Comparison of ENCODE assay signal across 8 cellular contexts in the genomic region with DNA sequence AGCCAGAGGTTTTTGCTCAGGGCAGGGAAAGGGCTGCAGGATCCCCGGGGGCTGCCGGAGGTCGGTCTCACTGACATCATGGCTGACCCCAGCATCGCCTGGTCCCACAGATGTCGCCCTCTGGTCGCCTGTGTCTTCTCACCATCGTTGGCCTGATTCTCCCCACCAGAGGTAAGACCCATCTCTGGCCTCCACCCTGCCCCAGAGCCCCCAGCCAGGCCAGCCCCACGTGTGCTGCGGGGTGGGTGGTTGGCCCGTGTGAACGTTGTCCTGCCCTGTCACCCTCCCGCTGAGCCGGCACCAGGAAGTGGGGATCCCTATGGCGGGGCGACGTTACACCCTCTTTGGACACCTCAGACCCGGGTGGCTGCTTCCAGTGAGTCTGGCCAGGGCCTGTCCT. TPM values are rescaled to one million over a fixed set of nuclear protein-coding genes. Genes with fewer than 3 reads are reported as not detected.
DNase-seq lines count a peak whose midpoint lies in the region; ATAC-seq, FAIRE-seq and TF ChIP-seq lines count a peak whose summit lies in the region.

No MANE protein-coding gene starts in this region.

- no peak for TF ChIP-seq CTCF in CD8-positive, alpha-beta T cell (IDR thresholded peaks at IDR 0.05)
- TF ChIP-seq CTCF in GM12878 (IDR thresholded peaks at IDR 0.05 in 2 of 3, conservative IDR thresholded peaks at IDR 0.05 in 1 of 3; ENCODE audit: control insufficient read depth in 2 of 3, extremely low read depth in 1 of 3, insufficient read depth in 1 of 3, low read depth in 3 of 3, low read length in 3 of 3) (no peak), upper lobe of right lung (IDR thresholded peaks at IDR 0.05) (no peak)

- TF ChIP-seq POLR2A in GM12878 (IDR thresholded peaks at IDR 0.05; ENCODE audit: low read depth, low read length) = no peak; the same call in 1 of the 2 replicates

- H3K9me3 Mint-ChIP-seq in CD8-positive, alpha-beta T cell = no peaks in the 10 kb centered on the region

- H3K4me1 Mint-ChIP-seq in CD8-positive, alpha-beta T cell (ENCODE audit: low read depth) = peaks cover 53% of the 10 kb centered on the region

- peak overlapping the region; percentile 98 for H3K27ac Mint-ChIP-seq in CD8-positive, alpha-beta T cell

- peak overlapping the region; percentile 81 for H3K4me2 ChIP-seq in GM12878 (ENCODE audit: control insufficient read depth, insufficient read depth)

- H3K27me3 ChIP-seq in CD8-positive, alpha-beta T cell (ENCODE audit: insufficient read depth, low read length) = no peaks in the 10 kb centered on the region
- H3K27me3 ChIP-seq in MG63 = no peaks in the 10 kb centered on the region
- peaks cover 0 to 3% of the 10 kb centered on the region in 2 experiments; a peak in 1 of 4 replicates for H3K27me3 ChIP-seq in GM12878 (replicated peaks in 1 of 2; ENCODE audit: control insufficient read depth in 2 of 2, insufficient read depth in 2 of 2, low read length in 1 of 2)
- H3K27me3 ChIP-seq in mononuclear cell (ENCODE audit: insufficient read depth, low read length) = no peaks in the 10 kb centered on the region
- H3K27me3 ChIP-seq in upper lobe of right lung = no peaks in the 10 kb centered on the region

- in situ Hi-C loops in GM12878 (cut with MboI) (no loop called here), ACHN (cut with HindIII; ENCODE audit: low pct_ligation_motif_present, low pct_unique_long_range_greater_than_20kb, low sequenced_read_pairs) (no loop called here)

- H3K9me3 ChIP-seq in CD8-positive, alpha-beta T cell (ENCODE audit: low read length) = no peaks in the 10 kb centered on the region
- H3K9me3 ChIP-seq in MG63 (no peaks in the 10 kb centered on the region), GM12878 (replicated peaks; ENCODE audit: control insufficient read depth, insufficient read depth, low read length) (no peaks in the 10 kb centered on the region), mononuclear cell (ENCODE audit: low read depth, low read length) (no peaks in the 10 kb centered on the region), upper lobe of right lung (no peaks in the 10 kb centered on the region)

- CTCF ChIA-PET in CD8-positive, alpha-beta T cell (lab: Charles Lee) = interaction anchor here (0.6 to 1.8 kb wide), 3 partner anchors 17 to 131 kb away, joined by 3 to 6 read pairs (median 4); no protein-coding TSS in a partner anchor
- CTCF ChIA-PET in GM12878 (lab: Yijun Ruan, JAX) (interaction anchor here (1.0 kb wide), 1 partner anchor 79 kb away, joined by 3 read pairs; no protein-coding TSS in a partner anchor), HEK293T (lab: Yijun Ruan, JAX) (no interaction called here)

- peaks cover 61% of the 10 kb centered on the region for H3K36me3 Mint-ChIP-seq in CD8-positive, alpha-beta T cell

- peak overlapping the region; percentile 93 for H3K27ac ChIP-seq in CD8-positive, alpha-beta T cell (ENCODE audit: low read depth, low read length)
- H3K27ac ChIP-seq in GM12878 (ENCODE audit: control insufficient read depth, insufficient read depth) = peak overlapping the region; percentile 34
- peak overlapping the region; percentile 67 for H3K27ac ChIP-seq in upper lobe of right lung

- no peak for TF ChIP-seq EP300 in GM12878 (IDR thresholded peaks at IDR 0.05; ENCODE audit: borderline replicate concordance in 1 of 2, control insufficient read depth in 1 of 2, low read depth in 2 of 2, low read length in 2 of 2)

- SMC1A ChIA-PET in GM12878 (lab: Charles Lee; ENCODE audit: uncharacterized antibody, unreplicated experiment) = no interaction called here

- H3K4me3 ChIP-seq in CD8-positive, alpha-beta T cell (ENCODE audit: low read depth, low read length) = peak overlapping the region; percentile 99
- H3K4me3 ChIP-seq in MG63 = peak overlapping the region; percentile 83
- peak overlapping the region; percentile 98 for H3K4me3 ChIP-seq in GM12878
- peak overlapping the region; percentile 91 for H3K4me3 ChIP-seq in mononuclear cell (ENCODE audit: low read length)
- peak overlapping the region; percentile 66 for H3K4me3 ChIP-seq in upper lobe of right lung

- FAIRE-seq in GM12878 (lab: Jason Lieb, UNC) = peak; percentile 87

- H3K9ac ChIP-seq in GM12878 (ENCODE audit: control insufficient read depth, insufficient read depth, low read length) = peak overlapping the region; percentile 75

- RAD21 ChIA-PET in GM12878 (lab: Charles Lee; ENCODE audit: unreplicated experiment) = interaction anchor here (1.0 to 2.3 kb wide), 2 partner anchors 14 kb away, joined by 3 to 17 read pairs; no protein-coding TSS in a partner anchor

- H2AFZ ChIP-seq in GM12878 (ENCODE audit: control insufficient read depth, low read depth, low read length) = peak overlapping the region; percentile 59

- BruUV-seq in GM12878 (replicated peaks; lab: Mats Ljungman, UMichigan) = no TSS peak

- 0% methylated on average over 12 of the region's 17 CpGs for WGBS in GM12878 (ENCODE audit: insufficient coverage, insufficient replicate concordance, low lambda C conversion rate, missing lambda C conversion rate)

- H4K20me1 ChIP-seq in GM12878 (ENCODE audit: control insufficient read depth, insufficient read depth) = no peaks in the 10 kb centered on the region

- peaks cover 37% of the 10 kb centered on the region for H3K4me1 ChIP-seq in CD8-positive, alpha-beta T cell (ENCODE audit: insufficient read depth, low read length)
- H3K4me1 ChIP-seq in GM12878 (ENCODE audit: control insufficient read depth, insufficient read depth, low read length) = peaks cover 6% of the 10 kb centered on the region
- peaks cover 51% of the 10 kb centered on the region for H3K4me1 ChIP-seq in mononuclear cell (ENCODE audit: insufficient read depth, low read length)
- H3K4me1 ChIP-seq in upper lobe of right lung = peaks cover 9% of the 10 kb centered on the region

- H3K4me3 Mint-ChIP-seq in CD8-positive, alpha-beta T cell = peak overlapping the region; percentile 100

- H3K27me3 Mint-ChIP-seq in CD8-positive, alpha-beta T cell (ENCODE audit: low read depth) = no peaks in the 10 kb centered on the region

- DNase-seq in CD8-positive, alpha-beta T cell = peak in 2 of 7 experiments; percentile 29 to 41
- DNase-seq in MG63 (peak; percentile 16), GM12878 (ENCODE audit: low read depth, low spot score) (no peak), upper lobe of right lung (no peak), amniotic stem cell (lab: John Stamatoyannopoulos, UW) (no peak), HEK293T (ENCODE audit: extremely low spot score) (no peak), ACHN (no peak)

- peaks cover 32% of the 10 kb centered on the region for H3K36me3 ChIP-seq in CD8-positive, alpha-beta T cell (ENCODE audit: insufficient read depth, low read length)
- H3K36me3 ChIP-seq in MG63 = peaks cover 48% of the 10 kb centered on the region
- peaks cover 2 to 18% of the 10 kb centered on the region in 2 experiments for H3K36me3 ChIP-seq in GM12878 (ENCODE audit: control insufficient read depth in 2 of 2, insufficient read depth in 2 of 2, low read length in 1 of 2)
- peaks cover 12% of the 10 kb centered on the region for H3K36me3 ChIP-seq in upper lobe of right lung

- peaks cover 19% of the 10 kb centered on the region for H3K79me2 ChIP-seq in GM12878 (ENCODE audit: control insufficient read depth, insufficient read depth, low read length)

- peak; percentile 8 for ATAC-seq in CD8-positive, alpha-beta T cell
- ATAC-seq in GM12878 = peak; percentile 61
- peak; percentile 2 for ATAC-seq in upper lobe of right lung

- no peak for TF ChIP-seq RAD21 in GM12878 (IDR thresholded peaks at IDR 0.05; ENCODE audit: insufficient read depth, low read depth, low read length)

- POLR2A ChIA-PET in CD8-positive, alpha-beta T cell (lab: Charles Lee) = interaction anchor here (1.9 to 3.4 kb wide), 3 partner anchors 17 to 81 kb away, joined by 4 to 9 read pairs (median 9); no protein-coding TSS in a partner anchor
- POLR2A ChIA-PET in GM12878 (lab: Charles Lee) (no interaction called here), HEK293T (lab: Yijun Ruan, JAX) (interaction anchor here (1.5 to 2.1 kb wide), 2 partner anchors 14 to 27 kb away, joined by 3 to 7 read pairs; no protein-coding TSS in a partner anchor)

- intact Hi-C loops in CD8-positive, alpha-beta T cell (cut with DNase I, micrococcal nuclease) = loop anchor here (1.0 kb wide), 2 partner anchors 14 to 55 kb away; no protein-coding TSS in a partner anchor
- intact Hi-C loops in GM12878 (cut with micrococcal nuclease; ENCODE audit: unreplicated experiment) = loop anchor here (5.0 kb wide), 1 partner anchor 52 kb away; no protein-coding TSS in a partner anchor
- intact Hi-C loops in upper lobe of right lung (cut with DNase I) = no loop called here

RNA-seq across cellular contexts. Expression of gene FXYD5, which starts 0.9 kb away (rescaled TPM):
- total RNA-seq in CD8-positive, alpha-beta T cell = 100 to 1,000 TPM; 426 to 440 TPM
- 28.9 and 59.7 TPM in 2 replicates for total RNA-seq in MG63 (2014; rRNA removed; shearing (Covaris generic); ENCODE audit: low replicate concordance)
- 52.2 and 59.7 TPM in 2 replicates for total RNA-seq in GM12878 (2013; cell fraction: nucleolus; rRNA removed)
- total RNA-seq in GM12878 (2014; rRNA removed) (87.9 and 98.5 TPM in 2 replicates), GM12878 (2014; rRNA removed; fragmentation: Illumina TruSeq; extraction: Trizol) (81.3 and 93.1 TPM in 2 replicates), GM12878 (2021) (94.7 and 106 TPM in 2 replicates), mononuclear cell (179 TPM), upper lobe of right lung (124 TPM)
- polyA plus RNA-seq in GM12878 (2011; ENCODE audit: low read depth) = 80.1 TPM
- polyA plus RNA-seq in GM12878 (2011; rRNA removed) (46.4 and 82.4 TPM in 2 replicates), GM12878 (2014; fragmentation: Illumina TruSeq; extraction: Trizol) (117 and 159 TPM in 2 replicates), GM12878 (2014; fragmentation: Nextera tagmentation; extraction: Ambion mirVana) (10 to 100 TPM; 30.0 to 50.9 TPM), GM12878 (2014; rRNA removed) (63.2 and 73.1 TPM in 2 replicates), GM12878 (2016; fragmentation: Nextera tagmentation; extraction: Ambion mirVana) (100 to 1,000 TPM; 105 to 118 TPM)
- polyA plus RNA-seq in GM12878 (2011; cell fraction: cytosol; rRNA removed) = 211 and 223 TPM in 2 replicates
- 94.1 and 97.6 TPM in 2 replicates for polyA plus RNA-seq in GM12878 (2011; cell fraction: nucleus; rRNA removed)
- polyA plus RNA-seq in GM12878 (2012) = 141 and 168 TPM in 2 replicates
- polyA minus RNA-seq in GM12878 (2011; rRNA and poly(A)+ RNA removed) = 128 and 219 TPM in 2 replicates
- polyA minus RNA-seq in GM12878 (2011; cell fraction: cytosol; rRNA and poly(A)+ RNA removed) = 99.8 and 105 TPM in 2 replicates
- 31.8 and 51.6 TPM in 2 replicates for polyA minus RNA-seq in GM12878 (2011; cell fraction: nucleus; rRNA and poly(A)+ RNA removed)

RNA-seq across cellular contexts. Expression of gene FXYD7, which starts 12.4 kb away (rescaled TPM):
- total RNA-seq in CD8-positive, alpha-beta T cell = 10 to 100 TPM; 12.1 to 13.5 TPM
- total RNA-seq in MG63 (2014; rRNA removed; shearing (Covaris generic); ENCODE audit: low replicate concordance) = not detected in 2 replicates
- not detected in 2 replicates for total RNA-seq in GM12878 (2013; cell fraction: nucleolus; rRNA removed)
- total RNA-seq in GM12878 (2014; rRNA removed) = not detected in 2 replicates
- not detected in 2 replicates for total RNA-seq in GM12878 (2014; rRNA removed; fragmentation: Illumina TruSeq; extraction: Trizol)
- 0.28 TPM in 1 of 2 replicates, not detected in the other for total RNA-seq in GM12878 (2021)
- polyA plus RNA-seq in GM12878 (2011; ENCODE audit: low read depth) = not detected
- 0.07 and 0.12 TPM in 2 replicates for polyA plus RNA-seq in GM12878 (2011; rRNA removed)
- polyA plus RNA-seq in GM12878 (2011; cell fraction: cytosol; rRNA removed) = 0.28 and 0.40 TPM in 2 replicates
- polyA plus RNA-seq in GM12878 (2011; cell fraction: nucleus; rRNA removed) = 0.53 and 0.67 TPM in 2 replicates
- polyA plus RNA-seq in GM12878 (2012) = 0.15 and 0.19 TPM in 2 replicates
- not detected in 2 replicates for polyA plus RNA-seq in GM12878 (2014; fragmentation: Illumina TruSeq; extraction: Trizol)
- under 1 TPM in 1 of 2 experiments, not detected in 1; 0.07 TPM for polyA plus RNA-seq in GM12878 (2014; fragmentation: Nextera tagmentation; extraction: Ambion mirVana)
- 0.37 TPM in 1 of 2 replicates, not detected in the other for polyA plus RNA-seq in GM12878 (2014; rRNA removed)
- polyA plus RNA-seq in GM12878 (2016; fragmentation: Nextera tagmentation; extraction: Ambion mirVana) = not detected
- polyA minus RNA-seq in GM12878 (2011; rRNA and poly(A)+ RNA removed) = not detected in 2 replicates
- not detected in 2 replicates for polyA minus RNA-seq in GM12878 (2011; cell fraction: cytosol; rRNA and poly(A)+ RNA removed)
- not detected in 2 replicates for polyA minus RNA-seq in GM12878 (2011; cell fraction: nucleus; rRNA and poly(A)+ RNA removed)
- 1.4 TPM for total RNA-seq in mononuclear cell
- total RNA-seq in upper lobe of right lung = 0.61 TPM

RNA-seq across cellular contexts. Expression of gene FXYD1, which starts 16.8 kb away (rescaled TPM):
- total RNA-seq in CD8-positive, alpha-beta T cell = 1 to 10 TPM; 1.2 to 2.4 TPM
- total RNA-seq in MG63 (2014; rRNA removed; shearing (Covaris generic); ENCODE audit: low replicate concordance) = not detected in 2 replicates
- not detected in 2 replicates for total RNA-seq in GM12878 (2013; cell fraction: nucleolus; rRNA removed)
- total RNA-seq in GM12878 (2014; rRNA removed) (1.0 TPM in 1 of 2 replicates, not detected in the other), GM12878 (2014; rRNA removed; fragmentation: Illumina TruSeq; extraction: Trizol) (not detected in 2 replicates), GM12878 (2021) (1.2 and 1.4 TPM in 2 replicates), mononuclear cell (0.42 TPM), upper lobe of right lung (67.6 TPM)
- polyA plus RNA-seq in GM12878 (2011; ENCODE audit: low read depth) = not detected
- polyA plus RNA-seq in GM12878 (2011; rRNA removed) (0.29 and 0.54 TPM in 2 replicates), GM12878 (2014; fragmentation: Illumina TruSeq; extraction: Trizol) (0.34 TPM in 1 of 2 replicates, not detected in the other), GM12878 (2014; fragmentation: Nextera tagmentation; extraction: Ambion mirVana) (not detected), GM12878 (2014; rRNA removed) (0.14 and 0.37 TPM in 2 replicates), GM12878 (2016; fragmentation: Nextera tagmentation; extraction: Ambion mirVana) (under 1 TPM in 1 of 2 experiments, not detected in 1; 0.44 TPM)
- 0.21 and 0.75 TPM in 2 replicates for polyA plus RNA-seq in GM12878 (2011; cell fraction: cytosol; rRNA removed)
- 0.82 and 1.0 TPM in 2 replicates for polyA plus RNA-seq in GM12878 (2011; cell fraction: nucleus; rRNA removed)
- 0.29 and 0.37 TPM in 2 replicates for polyA plus RNA-seq in GM12878 (2012)
- polyA minus RNA-seq in GM12878 (2011; rRNA and poly(A)+ RNA removed) = 0.62 TPM in 1 of 2 replicates, not detected in the other
- not detected in 2 replicates for polyA minus RNA-seq in GM12878 (2011; cell fraction: cytosol; rRNA and poly(A)+ RNA removed)
- polyA minus RNA-seq in GM12878 (2011; cell fraction: nucleus; rRNA and poly(A)+ RNA removed) = not detected in 2 replicates

RNA-seq across cellular contexts. Expression of gene LGI4, which starts 20.6 kb away (rescaled TPM):
- total RNA-seq in CD8-positive, alpha-beta T cell = under 1 TPM; 0.72 to 0.90 TPM
- 0.76 TPM in 1 of 2 replicates, not detected in the other for total RNA-seq in MG63 (2014; rRNA removed; shearing (Covaris generic); ENCODE audit: low replicate concordance)
- 0.17 TPM in 1 of 2 replicates, not detected in the other for total RNA-seq in GM12878 (2013; cell fraction: nucleolus; rRNA removed)
- total RNA-seq in GM12878 (2014; rRNA removed) = 0.16 TPM in 1 of 2 replicates, not detected in the other
- not detected in 2 replicates for total RNA-seq in GM12878 (2014; rRNA removed; fragmentation: Illumina TruSeq; extraction: Trizol)
- 0.29 TPM in 1 of 2 replicates, not detected in the other for total RNA-seq in GM12878 (2021)
- not detected for polyA plus RNA-seq in GM12878 (2011; ENCODE audit: low read depth)
- polyA plus RNA-seq in GM12878 (2011; rRNA removed) = 0.11 TPM in 1 of 2 replicates, not detected in the other
- polyA plus RNA-seq in GM12878 (2011; cell fraction: cytosol; rRNA removed) = 0.08 and 0.15 TPM in 2 replicates
- 0.85 and 0.99 TPM in 2 replicates for polyA plus RNA-seq in GM12878 (2011; cell fraction: nucleus; rRNA removed)
- polyA plus RNA-seq in GM12878 (2012) = 0.03 and 0.20 TPM in 2 replicates
- polyA plus RNA-seq in GM12878 (2014; fragmentation: Illumina TruSeq; extraction: Trizol) = not detected in 2 replicates
- not detected for polyA plus RNA-seq in GM12878 (2014; fragmentation: Nextera tagmentation; extraction: Ambion mirVana)
- not detected in 2 replicates for polyA plus RNA-seq in GM12878 (2014; rRNA removed)
- not detected for polyA plus RNA-seq in GM12878 (2016; fragmentation: Nextera tagmentation; extraction: Ambion mirVana)
- polyA minus RNA-seq in GM12878 (2011; rRNA and poly(A)+ RNA removed) = not detected in 2 replicates
- not detected in 2 replicates for polyA minus RNA-seq in GM12878 (2011; cell fraction: cytosol; rRNA and poly(A)+ RNA removed)
- polyA minus RNA-seq in GM12878 (2011; cell fraction: nucleus; rRNA and poly(A)+ RNA removed) = not detected in 2 replicates
- total RNA-seq in mononuclear cell = 0.31 TPM
- total RNA-seq in upper lobe of right lung = 6.7 TPM

RNA-seq across cellular contexts. Expression of gene FXYD3, which starts 39.8 kb away (rescaled TPM):
- total RNA-seq in CD8-positive, alpha-beta T cell = not detected
- total RNA-seq in MG63 (2014; rRNA removed; shearing (Covaris generic); ENCODE audit: low replicate concordance) = not detected in 2 replicates
- not detected in 2 replicates for total RNA-seq in GM12878 (2013; cell fraction: nucleolus; rRNA removed)
- total RNA-seq in GM12878 (2014; rRNA removed) (not detected in 2 replicates), GM12878 (2014; rRNA removed; fragmentation: Illumina TruSeq; extraction: Trizol) (not detected in 2 replicates), GM12878 (2021) (0.44 and 0.80 TPM in 2 replicates), mononuclear cell (not detected), upper lobe of right lung (145 TPM)
- not detected for polyA plus RNA-seq in GM12878 (2011; ENCODE audit: low read depth)
- polyA plus RNA-seq in GM12878 (2011; rRNA removed) (not detected in 2 replicates), GM12878 (2014; fragmentation: Illumina TruSeq; extraction: Trizol) (not detected in 2 replicates), GM12878 (2014; fragmentation: Nextera tagmentation; extraction: Ambion mirVana) (under 1 TPM in 1 of 2 experiments, not detected in 1; 0.09 TPM), GM12878 (2014; rRNA removed) (not detected in 2 replicates), GM12878 (2016; fragmentation: Nextera tagmentation; extraction: Ambion mirVana) (not detected)
- polyA plus RNA-seq in GM12878 (2011; cell fraction: cytosol; rRNA removed) = not detected in 2 replicates
- not detected in 2 replicates for polyA plus RNA-seq in GM12878 (2011; cell fraction: nucleus; rRNA removed)
- polyA plus RNA-seq in GM12878 (2012) = not detected in 2 replicates
- not detected in 2 replicates for polyA minus RNA-seq in GM12878 (2011; rRNA and poly(A)+ RNA removed)
- not detected in 2 replicates for polyA minus RNA-seq in GM12878 (2011; cell fraction: cytosol; rRNA and poly(A)+ RNA removed)
- not detected in 2 replicates for polyA minus RNA-seq in GM12878 (2011; cell fraction: nucleus; rRNA and poly(A)+ RNA removed)

Comparison
In these comparisons a context has a peak if more than half of its experiments do, and no peak if none do; other contexts are left out.
1. ATAC-seq: peak in every context shown above with its lines; median percentile 61 in GM12878; 8 in CD8-positive, alpha-beta T cell; 2 in upper lobe of right lung.
2. H3K27ac ChIP-seq: peak in every context shown above with its lines; median percentile 93 in CD8-positive, alpha-beta T cell; 67 in upper lobe of right lung; 34 in GM12878.
3. RNA of gene FXYD1, which starts 16.8 kb away (total RNA-seq): 67.6 TPM in upper lobe of right lung (single experiment); 1.2 to 2.4 TPM in CD8-positive, alpha-beta T cell, 1.0 to 1.4 TPM in GM12878, 0.42 TPM in mononuclear cell (single experiment) and not detected in MG63; every median in the first group is over 10 times any median in the second.
4. Peak in every context shown above with its lines, with median percentiles within 50 percentile points of each other: H3K4me3 ChIP-seq.